In genomic region chr1:154479764-154480421, GRCh38 we compare ENCODE assay signal across 8 cellular contexts. TPM values are rescaled to one million over a fixed set of nuclear protein-coding genes. Genes with fewer than 3 reads are reported as not detected.
DNase-seq lines count a peak whose midpoint lies in the region; ATAC-seq, FAIRE-seq and TF ChIP-seq lines count a peak whose summit lies in the region.

No MANE protein-coding gene starts in this region.

- no peak overlapping the region for H4K91ac ChIP-seq in H9 (ENCODE audit: insufficient read length, low read depth, low read length)

- H3K27ac Mint-ChIP-seq in H9: no peak overlapping the region
- H3K27ac Mint-ChIP-seq in chondrocyte (ENCODE audit: unreplicated experiment): no peak overlapping the region

- no peaks in the 10 kb centered on the region for H3K79me1 ChIP-seq in H9 (ENCODE audit: insufficient read depth, low read depth, low read length, poor library complexity, severe bottlenecking)

- DNase-seq in H9 (peak; percentile 54), NCI-H226 (peak; percentile 76), WERI-Rb-1 (peak; percentile 86), chondrocyte (ENCODE audit: low spot score) (no peak), HepG2 (ENCODE audit: low spot score) (peak; percentile 74)
- peak; percentile 32 to 56 (median 50) for DNase-seq in stimulated activated CD4-positive, alpha-beta T cell treated with anti-CD3 and anti-CD28 coated beads, TNF-alpha, amount 100 ng/mL, for 48 hours (ENCODE audit: low read depth in 3 of 3)

- H3K56ac ChIP-seq in H9 (ENCODE audit: insufficient read length, low read depth, low read length): no peak overlapping the region

- BruUV-seq in HepG2 (replicated peaks; lab: Mats Ljungman, UMichigan): no TSS peak

- 0 out of 2 replicates have a peak, but pooled peaks cover 3% of the 10 kb centered on the region for H3K4me1 ChIP-seq in H9 (ENCODE audit: insufficient read depth, low read length)
- peaks cover 24% of the 10 kb centered on the region for H3K4me1 ChIP-seq in HepG2 (ENCODE audit: insufficient read depth, low read length)

- H3K9me3 ChIP-seq in H9 (ENCODE audit: control insufficient read depth, low read depth, low read length) (no peaks in the 10 kb centered on the region), WERI-Rb-1 (ENCODE audit: severe bottlenecking) (no peaks in the 10 kb centered on the region), HepG2 (ENCODE audit: low read length) (no peaks in the 10 kb centered on the region)

- H4K8ac ChIP-seq in H9 (replicated peaks; ENCODE audit: insufficient read length, low read depth, low read length): no peak overlapping the region

- intact Hi-C loops in HepG2 (cut with micrococcal nuclease; ENCODE audit: unreplicated experiment): loop anchor here (1.0 kb wide), 1 partner anchor 66 kb away; no protein-coding TSS in a partner anchor

- H3K79me2 ChIP-seq in H9 (ENCODE audit: insufficient read depth, low read length) (no peaks in the 10 kb centered on the region), HepG2 (ENCODE audit: insufficient read depth, low read length) (no peaks in the 10 kb centered on the region)

- H2AK5ac ChIP-seq in H9 (ENCODE audit: insufficient read length, low read length): no peak overlapping the region

- TF ChIP-seq CTCF in C4-2B (conservative IDR thresholded peaks at IDR 0.05) (peak; percentile 97), H9 (conservative IDR thresholded peaks at IDR 0.05) (peak; percentile 92), WERI-Rb-1 (IDR thresholded peaks at IDR 0.05; ENCODE audit: low read depth, low read length) (peak; percentile 98), chondrocyte (IDR thresholded peaks at IDR 0.05) (peak; percentile 95), HepG2 (CRISPR knock-in tag; IDR thresholded peaks at IDR 0.05) (peak; percentile 90)

- FAIRE-seq in HepG2 (lab: Jason Lieb, UNC): peak; percentile 59

- H3K4me1 Mint-ChIP-seq in H9 (peaks cover 6 to 12% of the 10 kb centered on the region in 2 experiments), chondrocyte (ENCODE audit: low read depth) (peaks cover 11% of the 10 kb centered on the region)

- no peak overlapping the region for H3K4me3 Mint-ChIP-seq in H9
- H3K4me3 Mint-ChIP-seq in chondrocyte (ENCODE audit: unreplicated experiment): no peak overlapping the region

- H3T11ph ChIP-seq in H9 (ENCODE audit: low read length): no peak overlapping the region

- no peaks in the 10 kb centered on the region for H3K36me3 ChIP-seq in WERI-Rb-1
- no peaks in the 10 kb centered on the region for H3K36me3 ChIP-seq in HepG2 (replicated peaks in 1 of 2; ENCODE audit: control insufficient read depth in 1 of 2, insufficient read depth in 2 of 2, low read length in 2 of 2)

- H3K36me3 Mint-ChIP-seq in H9 (ENCODE audit: insufficient read depth in 1 of 3, low read depth in 3 of 3) (no peaks in the 10 kb centered on the region), chondrocyte (ENCODE audit: low read depth) (no peaks in the 10 kb centered on the region)

- no peak overlapping the region for H2BK120ac ChIP-seq in H9 (ENCODE audit: low read depth, low read length, poor library complexity, severe bottlenecking)

- ATAC-seq in HepG2 (peak; percentile 94), HG02884 (IDR thresholded peaks at IDR 0.05; ENCODE audit: unreplicated experiment) (no peak)

- H3K14ac ChIP-seq in H9 (ENCODE audit: insufficient read depth, low read length): no peak overlapping the region

- H3K27ac ChIP-seq in C4-2B: no peak overlapping the region
- H3K27ac ChIP-seq in H9 (ENCODE audit: insufficient read length, low read depth, low read length): no peak overlapping the region
- no peak overlapping the region for H3K27ac ChIP-seq in WERI-Rb-1
- H3K27ac ChIP-seq in HepG2 (ENCODE audit: extremely low read length, insufficient read depth, low read length): no peak overlapping the region

- H3K27me3 Mint-ChIP-seq in H9 (ENCODE audit: low read depth) (no peaks in the 10 kb centered on the region), chondrocyte (ENCODE audit: low read depth) (no peaks in the 10 kb centered on the region)

- no peak overlapping the region for H2BK20ac ChIP-seq in H9 (ENCODE audit: low read depth, low read length, poor library complexity, severe bottlenecking)

- H3K9ac ChIP-seq in H9 (ENCODE audit: extremely low read depth, insufficient read length, low read length) (no peak overlapping the region), HepG2 (ENCODE audit: insufficient read depth, low read depth, low read length) (no peak overlapping the region)

- H3K23me2 ChIP-seq in H9 (ENCODE audit: insufficient read length, low read depth, low read length, poor library complexity, severe bottlenecking): no peaks in the 10 kb centered on the region

- H3K4me2 ChIP-seq in H9 (ENCODE audit: insufficient read depth, insufficient read length, low read length) (no peak overlapping the region), HepG2 (ENCODE audit: low read depth, low read length) (no peak overlapping the region)

- peak; percentile 85 for TF ChIP-seq RAD21 in HepG2 (CRISPR knock-in tag; IDR thresholded peaks at IDR 0.05)

- no peak overlapping the region for H2AFZ ChIP-seq in H9 (ENCODE audit: low read length)
- H2AFZ ChIP-seq in HepG2 (ENCODE audit: low read length): no peak overlapping the region

- no peak overlapping the region for H3K4me3 ChIP-seq in WERI-Rb-1 (ENCODE audit: low read depth, low read length)
- H3K4me3 ChIP-seq in HepG2 (replicated peaks in 1 of 3; ENCODE audit: insufficient read depth in 1 of 3, low read depth in 2 of 3, low read length in 3 of 3): no peak overlapping the region

- CTCF ChIA-PET in HepG2 (lab: Yijun Ruan, JAX; ENCODE audit: low intra/inter-chr PET ratio, low total read pairs): interaction anchor here (1.1 to 2.3 kb wide), 3 partner anchors 67 to 281 kb away, joined by 5 to 14 read pairs (median 9); no protein-coding TSS in a partner anchor

- H4K5ac ChIP-seq in H9 (ENCODE audit: insufficient read length, low read depth, low read length): no peak overlapping the region

- no peaks in the 10 kb centered on the region for H3K9me3 Mint-ChIP-seq in H9
- no peaks in the 10 kb centered on the region for H3K9me3 Mint-ChIP-seq in chondrocyte (ENCODE audit: low read depth)

- in situ Hi-C loops in HepG2 (cut with HindIII; ENCODE audit: extremely low pct_ligation_motif_present, low pct_unique_long_range_greater_than_20kb): no loop called here

- no peak overlapping the region for H3K4ac ChIP-seq in H9 (ENCODE audit: low read depth, low read length)

- TF ChIP-seq EP300 in HepG2 (IDR thresholded peaks at IDR 0.05; ENCODE audit: low read depth in 2 of 2, low read length in 2 of 2) (no peak), HepG2 (CRISPR knock-in tag; IDR thresholded peaks at IDR 0.05; ENCODE audit: borderline replicate concordance) (no peak)

- H2BK5ac ChIP-seq in H9 (ENCODE audit: insufficient read length, low read length): no peak overlapping the region

- H3K18ac ChIP-seq in H9 (ENCODE audit: insufficient read length, low read depth, low read length): no peak overlapping the region

- H3K23ac ChIP-seq in H9 (ENCODE audit: insufficient read length, low read depth, low read length): no peak overlapping the region

- no CpG with 5 or more reads among the region's 9 CpGs for WGBS in H9 (ENCODE audit: extremely low coverage, insufficient read length, low lambda C conversion rate)
- WGBS in HepG2 (ENCODE audit: low lambda C conversion rate): 24% methylated on average over 9 of the region's 9 CpGs

- no peak for TF ChIP-seq POLR2A in HepG2 (IDR thresholded peaks at IDR 0.05; ENCODE audit: insufficient read depth in 1 of 2, low read depth in 2 of 2, low read length in 2 of 2)

- H2BK15ac ChIP-seq in H9 (ENCODE audit: low read depth, low read length): no peak overlapping the region

- POLR2A ChIA-PET in HepG2 (lab: Yijun Ruan, JAX): interaction anchor here (1.6 kb wide), 1 partner anchor 67 kb away, joined by 4 read pairs; no protein-coding TSS in a partner anchor

- H4K20me1 ChIP-seq in H9 (ENCODE audit: control insufficient read depth, insufficient read depth, insufficient read length): no peaks in the 10 kb centered on the region
- H4K20me1 ChIP-seq in HepG2 (ENCODE audit: insufficient read depth, low read length): no peaks in the 10 kb centered on the region

- no peak overlapping the region for H2BK12ac ChIP-seq in H9 (ENCODE audit: insufficient read length, low read depth, low read length)

- H3K27me3 ChIP-seq in H9 (ENCODE audit: insufficient read depth, low read length): no peaks in the 10 kb centered on the region
- peaks cover 72% of the 10 kb centered on the region for H3K27me3 ChIP-seq in WERI-Rb-1 (ENCODE audit: insufficient read depth, low read depth, severe bottlenecking)
- H3K27me3 ChIP-seq in HepG2 (ENCODE audit: control insufficient read depth in 1 of 2, insufficient read depth in 2 of 2, low read length in 2 of 2): peaks cover 0 to 3% of the 10 kb centered on the region in 2 experiments; a peak in 1 of 5 replicates

RNA-seq across cellular contexts. Expression of gene TDRD10, which starts 22.1 kb away (rescaled TPM):
- 0.31 TPM in 1 of 2 replicates, not detected in the other for total RNA-seq in H9 (2021)
- total RNA-seq in chondrocyte: 0.17 TPM in 1 of 3 replicates, not detected in the others
- total RNA-seq in HepG2 (2016; rRNA removed; fragmentation: Illumina TruSeq; extraction: Trizol): not detected in 2 replicates
- not detected in 2 replicates for total RNA-seq in HepG2 (2016; cell fraction: cytosol; rRNA removed; fragmentation: Illumina TruSeq; extraction: Trizol; ENCODE audit: low read depth)
- not detected in 2 replicates for total RNA-seq in HepG2 (2016; cell fraction: insoluble cytoplasmic fraction; rRNA removed; fragmentation: Illumina TruSeq; extraction: Trizol)
- total RNA-seq in HepG2 (2016; cell fraction: membrane; rRNA removed; fragmentation: Illumina TruSeq; extraction: Trizol): not detected in 2 replicates
- total RNA-seq in HepG2 (2016; cell fraction: nucleus; rRNA removed; fragmentation: Illumina TruSeq; extraction: Trizol): not detected in 2 replicates
- not detected in 2 replicates for polyA plus RNA-seq in HepG2 (2011; rRNA removed)
- polyA plus RNA-seq in HepG2 (2011; cell fraction: cytosol; rRNA removed): not detected in 2 replicates
- polyA plus RNA-seq in HepG2 (2011; cell fraction: nucleus; rRNA removed): not detected in 2 replicates
- polyA plus RNA-seq in HepG2 (2012): not detected in 2 replicates
- not detected in 2 replicates for polyA plus RNA-seq in HepG2 (2016; cell fraction: cytosol; fragmentation: Illumina TruSeq; extraction: Trizol; ENCODE audit: low read depth)
- not detected in 2 replicates for polyA plus RNA-seq in HepG2 (2016; cell fraction: insoluble cytoplasmic fraction; fragmentation: Illumina TruSeq; extraction: Trizol; ENCODE audit: low read depth)
- polyA plus RNA-seq in HepG2 (2016; cell fraction: membrane; fragmentation: Illumina TruSeq; extraction: Trizol; ENCODE audit: low read depth): not detected in 2 replicates
- polyA plus RNA-seq in HepG2 (2016; cell fraction: nucleus; fragmentation: Illumina TruSeq; extraction: Trizol; ENCODE audit: insufficient read depth, low read depth): not detected in 2 replicates
- 0.07 TPM in 1 of 2 replicates, not detected in the other for polyA minus RNA-seq in HepG2 (2011; rRNA and poly(A)+ RNA removed; ENCODE audit: low replicate concordance)
- polyA minus RNA-seq in HepG2 (2011; cell fraction: cytosol; rRNA and poly(A)+ RNA removed): not detected in 2 replicates
- not detected in 2 replicates for polyA minus RNA-seq in HepG2 (2011; cell fraction: nucleus; rRNA and poly(A)+ RNA removed)

RNA-seq across cellular contexts. Expression of gene SHE, which starts 22.3 kb away (rescaled TPM):
- 0.35 and 0.48 TPM in 2 replicates for total RNA-seq in H9 (2021)
- total RNA-seq in chondrocyte: 0.10 to 0.20 TPM in 2 of 3 replicates, not detected in the other
- total RNA-seq in HepG2 (2016; rRNA removed; fragmentation: Illumina TruSeq; extraction: Trizol): not detected in 2 replicates
- not detected in 2 replicates for total RNA-seq in HepG2 (2016; cell fraction: cytosol; rRNA removed; fragmentation: Illumina TruSeq; extraction: Trizol; ENCODE audit: low read depth)
- total RNA-seq in HepG2 (2016; cell fraction: insoluble cytoplasmic fraction; rRNA removed; fragmentation: Illumina TruSeq; extraction: Trizol): not detected in 2 replicates
- not detected in 2 replicates for total RNA-seq in HepG2 (2016; cell fraction: membrane; rRNA removed; fragmentation: Illumina TruSeq; extraction: Trizol)
- not detected in 2 replicates for total RNA-seq in HepG2 (2016; cell fraction: nucleus; rRNA removed; fragmentation: Illumina TruSeq; extraction: Trizol)
- not detected in 2 replicates for polyA plus RNA-seq in HepG2 (2011; rRNA removed)
- not detected in 2 replicates for polyA plus RNA-seq in HepG2 (2011; cell fraction: cytosol; rRNA removed)
- polyA plus RNA-seq in HepG2 (2011; cell fraction: nucleus; rRNA removed): not detected in 2 replicates
- not detected in 2 replicates for polyA plus RNA-seq in HepG2 (2012)
- not detected in 2 replicates for polyA plus RNA-seq in HepG2 (2016; cell fraction: cytosol; fragmentation: Illumina TruSeq; extraction: Trizol; ENCODE audit: low read depth)
- not detected in 2 replicates for polyA plus RNA-seq in HepG2 (2016; cell fraction: insoluble cytoplasmic fraction; fragmentation: Illumina TruSeq; extraction: Trizol; ENCODE audit: low read depth)
- not detected in 2 replicates for polyA plus RNA-seq in HepG2 (2016; cell fraction: membrane; fragmentation: Illumina TruSeq; extraction: Trizol; ENCODE audit: low read depth)
- not detected in 2 replicates for polyA plus RNA-seq in HepG2 (2016; cell fraction: nucleus; fragmentation: Illumina TruSeq; extraction: Trizol; ENCODE audit: insufficient read depth, low read depth)
- not detected in 2 replicates for polyA minus RNA-seq in HepG2 (2011; rRNA and poly(A)+ RNA removed; ENCODE audit: low replicate concordance)
- polyA minus RNA-seq in HepG2 (2011; cell fraction: cytosol; rRNA and poly(A)+ RNA removed): not detected in 2 replicates
- polyA minus RNA-seq in HepG2 (2011; cell fraction: nucleus; rRNA and poly(A)+ RNA removed): not detected in 2 replicates
